In genomic region chr3:195597848-195598247, GRCh38 we compare ENCODE assay signal across 16 cellular contexts. TPM values are rescaled to one million over a fixed set of nuclear protein-coding genes. Genes with fewer than 3 reads are reported as not detected.
DNase-seq lines count a peak whose midpoint lies in the region; ATAC-seq and TF ChIP-seq lines count a peak whose summit lies in the region.
"Had no signal": no experiment of that assay in that cellular context is flagged by ENCODE, and none has a peak within 500 bp of the region (broad histone marks: within the 10 kb centered on the region; RNA-seq: fewer than 3 reads in every experiment).

No MANE protein-coding gene starts in this region.

- no peak overlapping the region for H3K4me3 ChIP-seq in cardiac fibroblast (replicated peaks in 1 of 2; ENCODE audit: low read depth in 2 of 2, low read length in 2 of 2)
- H3K4me3 ChIP-seq in left ventricle myocardium inferior: no peak overlapping the region
- no peak overlapping the region for H3K4me3 ChIP-seq in testis
- H3K4me3 ChIP-seq: GM23248 had no signal

- no peaks in the 10 kb centered on the region for H3K36me3 ChIP-seq in left ventricle myocardium inferior
- no peaks in the 10 kb centered on the region for H3K36me3 ChIP-seq in testis (ENCODE audit: low read depth, missing control alignments)

- DNase-seq in GM10266 (ENCODE audit: extremely low spot score) (peak; percentile 14), cardiac fibroblast (ENCODE audit: low read depth in 2 of 2) (peak; percentile 10 to 86), left ventricle myocardium inferior (peak; percentile 44), testis (peak; percentile 42), NCI-H345 treated with DMSO at 0.1 percent for 48 hours (lab: John Stamatoyannopoulos, UW; ENCODE audit: unreplicated experiment) (no peak)
- DNase-seq in effector CD4-positive, alpha-beta T cell: no peak
- DNase-seq in stimulated activated naive CD8-positive, alpha-beta T cell treated with anti-CD3 and anti-CD28 coated beads, Interleukin-15, Interleukin-2, amounts not matched to agents 100 U/mL and 50 U/mL, for 24 hours: no peak
- DNase-seq: C1 segment of cervical spinal cord, GM23248, NCI-H1436 treated with DMSO at 0.1 percent for 48 hours, NCI-H2081 treated with DMSO at 0.1 percent for 48 hours, NCI-H524 treated with DMSO at 0.1 percent for 48 hours, OCI-M1, RPMI8226 had no signal

- H3K9me3 ChIP-seq in left ventricle myocardium inferior (replicated peaks) (no peaks in the 10 kb centered on the region), testis (no peaks in the 10 kb centered on the region)

- no peak for ATAC-seq in stimulated activated naive CD8-positive, alpha-beta T cell treated with anti-CD3 and anti-CD28 coated beads, Interleukin-15, Interleukin-2, amounts not matched to agents 100 U/mL and 50 U/mL, for 24 hours
- ATAC-seq: HCT116 had no signal

- H3K27me3 ChIP-seq in left ventricle myocardium inferior (ENCODE audit: low read depth): no peaks in the 10 kb centered on the region
- no peaks in the 10 kb centered on the region for H3K27me3 ChIP-seq in testis

- intact Hi-C loops in left ventricle myocardium inferior (cut with micrococcal nuclease): no loop called here
- intact Hi-C loops in testis (cut with DNase I; ENCODE audit: low total_unique reads): no loop called here

- H3K27ac ChIP-seq in left ventricle myocardium inferior (replicated peaks) (peak overlapping the region; percentile 82), testis (no peak overlapping the region)
- H3K27ac ChIP-seq: GM23248 had no signal

- H3K4me1 ChIP-seq in left ventricle myocardium inferior (peaks cover 26% of the 10 kb centered on the region), testis (peaks cover 11% of the 10 kb centered on the region)

- TF ChIP-seq CTCF in GM10266 (IDR thresholded peaks at IDR 0.05; ENCODE audit: control insufficient read depth, insufficient read depth, low read depth, missing control alignments) (no peak), cardiac fibroblast (IDR thresholded peaks at IDR 0.05; ENCODE audit: low read depth, low read length) (no peak), left ventricle myocardium inferior (IDR thresholded peaks at IDR 0.05; ENCODE audit: borderline replicate concordance) (no peak), testis (IDR thresholded peaks at IDR 0.05) (no peak)

- WGBS in testis, 2 donors: 54 to 67% methylated on average over 6 of the region's 6 CpGs

- TF ChIP-seq POLR2A in testis (IDR thresholded peaks at IDR 0.05): no peak

RNA-seq across cellular contexts. Expression of gene APOD, which starts 14.1 kb away (rescaled TPM):
- total RNA-seq in left ventricle myocardium inferior (92.5 TPM), testis (10 to 100 TPM; 55.0 to 83.9 TPM)
- polyA plus RNA-seq in testis (ENCODE audit: insufficient read depth, low read depth, low replicate concordance): 99.8 TPM
- total RNA-seq: HT1080 had no signal

RNA-seq across cellular contexts. Expression of gene PPP1R2, which starts 54.7 kb away (rescaled TPM):
- total RNA-seq in left ventricle myocardium inferior (39.7 TPM), testis (100 to 1,000 TPM; 109 to 129 TPM)
- 132 TPM for polyA plus RNA-seq in testis (ENCODE audit: insufficient read depth, low read depth, low replicate concordance)

Comparison
In these comparisons a context has a peak if more than half of its experiments do, and no peak if none do; other contexts are left out.
1. DNase-seq: peak in GM10266 (single experiment), cardiac fibroblast (2 of 2), left ventricle myocardium inferior (single experiment) and testis (single experiment); none in effector CD4-positive, alpha-beta T cell (single experiment), stimulated activated naive CD8-positive, alpha-beta T cell treated with anti-CD3 and anti-CD28 coated beads, Interleukin-15, Interleukin-2, amounts not matched to agents 100 U/mL and 50 U/mL, for 24 hours (single experiment) and NCI-H345 treated with DMSO at 0.1 percent for 48 hours (single experiment).